Comparison of ENCODE assay signal across 21 cellular contexts in the genomic region with DNA sequence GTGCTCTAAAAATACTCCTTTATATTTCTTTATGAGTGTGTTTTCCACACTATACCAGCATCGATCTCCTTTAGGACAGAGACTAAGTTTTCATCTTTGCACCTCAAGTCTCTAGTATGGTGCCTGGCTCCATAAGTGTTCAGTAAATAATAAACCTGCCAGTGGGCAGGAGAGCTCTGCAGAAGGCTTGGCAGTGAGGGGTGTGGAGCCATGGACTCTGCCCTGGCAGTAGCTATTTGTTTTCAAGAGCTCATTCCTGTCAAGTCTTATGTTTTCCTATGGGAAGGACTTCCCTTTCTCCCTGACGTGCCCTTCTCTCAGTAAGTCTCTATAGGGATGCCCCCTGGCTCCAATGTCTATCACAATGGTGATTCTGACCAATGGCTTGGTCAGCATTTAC.
"Had no signal": no experiment of that assay in that cellular context is flagged by ENCODE, and none has a peak within 500 bp of the region (broad histone marks: within the 10 kb centered on the region; RNA-seq: fewer than 3 reads in every experiment).

No MANE protein-coding gene starts in this region.

- H3K36me3 Mint-ChIP-seq: memory B cell; naive thymus-derived CD4-positive, alpha-beta T cell; neural progenitor cell; stimulated activated naive B cell treated with anti-CD40 and anti-IgM and Interleukin-4, amounts not matched to agents 10 μg/mL and 1 μg/mL and 100 μg/mL, for 72 hours had no signal

- H3K27me3 Mint-ChIP-seq: progenitor cell of endocrine pancreas had no signal

- H3K4me3 Mint-ChIP-seq: memory B cell; naive thymus-derived CD4-positive, alpha-beta T cell; nephron; neural progenitor cell; stimulated activated naive B cell treated with anti-CD40 and anti-IgM and Interleukin-4, amounts not matched to agents 10 μg/mL and 1 μg/mL and 100 μg/mL, for 72 hours; stimulated activated naive CD8-positive, alpha-beta T cell treated with anti-CD3 and anti-CD28 coated beads, Interleukin-15, Interleukin-2, amounts not matched to agents 100 ng/mL and 50 ng/mL, for 24 hours had no signal

- FAIRE-seq: frontal cortex, keratinocyte had no signal

- H3K9me3 ChIP-seq: left lung, lower lobe of right lung, thoracic aorta, tibial nerve, upper lobe of right lung, uterus had no signal

- H3K27me3 ChIP-seq: dorsolateral prefrontal cortex, left lung, neural progenitor cell, tibial nerve, upper lobe of right lung, uterus had no signal

- H3K27ac Mint-ChIP-seq: memory B cell; naive thymus-derived CD4-positive, alpha-beta T cell; neural progenitor cell; progenitor cell of endocrine pancreas; stimulated activated naive B cell treated with anti-CD40 and anti-IgM and Interleukin-4, amounts not matched to agents 10 μg/mL and 1 μg/mL and 100 μg/mL, for 72 hours; stimulated activated naive CD8-positive, alpha-beta T cell treated with anti-CD3 and anti-CD28 coated beads, Interleukin-15, Interleukin-2, amounts not matched to agents 100 ng/mL and 50 ng/mL, for 24 hours had no signal

- H3K4me1 Mint-ChIP-seq: memory B cell; naive thymus-derived CD4-positive, alpha-beta T cell; neural progenitor cell; stimulated activated naive B cell treated with anti-CD40 and anti-IgM and Interleukin-4, amounts not matched to agents 10 μg/mL and 1 μg/mL and 100 μg/mL, for 72 hours had no signal

- ATAC-seq: left lung; lower lobe of right lung; naive thymus-derived CD4-positive, alpha-beta T cell; sciatic nerve; stimulated activated naive B cell treated with anti-CD40 and anti-IgM and Interleukin-4, amounts not matched to agents 10 μg/mL and 1 μg/mL and 100 μg/mL, for 72 hours; upper lobe of right lung had no signal

- H3K36me3 ChIP-seq: left lung, lower lobe of right lung, neural progenitor cell, thoracic aorta, tibial nerve, upper lobe of right lung, uterus had no signal

- H3K9me3 Mint-ChIP-seq: memory B cell; naive thymus-derived CD4-positive, alpha-beta T cell; nephron; neural progenitor cell; stimulated activated naive B cell treated with anti-CD40 and anti-IgM and Interleukin-4, amounts not matched to agents 10 μg/mL and 1 μg/mL and 100 μg/mL, for 72 hours; stimulated activated naive CD8-positive, alpha-beta T cell treated with anti-CD3 and anti-CD28 coated beads, Interleukin-15, Interleukin-2, amounts not matched to agents 100 ng/mL and 50 ng/mL, for 24 hours had no signal

- H3K4me3 ChIP-seq: dorsolateral prefrontal cortex, left lung, lower lobe of right lung, neural progenitor cell, thoracic aorta, tibial nerve, upper lobe of right lung, uterus had no signal

- DNase-seq: cerebellar nuclear complex; dorsolateral prefrontal cortex; effector CD4-positive, alpha-beta T cell; left lung; lower lobe of right lung; naive thymus-derived CD4-positive, alpha-beta T cell; stimulated activated CD4-positive, alpha-beta T cell treated with anti-CD3 and anti-CD28 coated beads, Interleukin-4, amount 100 ng/mL, for 4 hours; stimulated activated naive B cell treated with anti-CD40 and anti-IgM and Interleukin-4, amounts not matched to agents 10 μg/mL and 1 μg/mL and 100 μg/mL, for 72 hours; upper lobe of right lung; uterus had no signal

- H3K27ac ChIP-seq: dorsolateral prefrontal cortex, left lung, lower lobe of right lung, neural progenitor cell, parathyroid adenoma, thoracic aorta, tibial nerve, upper lobe of right lung, uterus had no signal

- H3K4me1 ChIP-seq: left lung, lower lobe of right lung, neural progenitor cell, parathyroid adenoma, tibial nerve, upper lobe of right lung, uterus had no signal
